In the genomic region with DNA sequence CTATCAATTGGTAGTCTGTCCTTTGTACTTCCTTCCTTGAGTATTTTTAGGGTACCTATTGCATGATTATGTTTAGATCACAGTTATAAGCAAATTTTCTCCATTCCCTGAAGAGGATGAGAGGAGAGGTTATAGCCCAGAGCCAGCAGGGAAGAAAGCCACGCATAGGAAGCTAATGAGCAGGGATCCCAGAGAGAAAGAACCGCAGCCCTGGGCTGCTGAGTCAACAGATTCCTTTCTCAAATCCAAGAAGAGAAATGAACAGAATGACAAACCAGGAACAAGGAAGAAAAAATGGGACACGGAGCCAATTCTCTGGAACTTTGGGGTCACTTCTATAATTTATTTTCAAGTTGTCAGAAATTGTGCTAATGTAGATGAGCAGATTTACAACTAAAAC, we compare ENCODE assay signal across 2 cellular contexts.
TF ChIP-seq lines count a peak whose summit lies in the region.

No MANE protein-coding gene starts in this region.

TF ChIP-seq in IMR-90, 13 proteins besides CTCF, POLR2A, EP300 and RAD21:
- TF ChIP-seq FOS (IDR thresholded peaks at IDR 0.05; ENCODE audit: low read depth, low read length) = no peak
- TF ChIP-seq, protein P1, sequence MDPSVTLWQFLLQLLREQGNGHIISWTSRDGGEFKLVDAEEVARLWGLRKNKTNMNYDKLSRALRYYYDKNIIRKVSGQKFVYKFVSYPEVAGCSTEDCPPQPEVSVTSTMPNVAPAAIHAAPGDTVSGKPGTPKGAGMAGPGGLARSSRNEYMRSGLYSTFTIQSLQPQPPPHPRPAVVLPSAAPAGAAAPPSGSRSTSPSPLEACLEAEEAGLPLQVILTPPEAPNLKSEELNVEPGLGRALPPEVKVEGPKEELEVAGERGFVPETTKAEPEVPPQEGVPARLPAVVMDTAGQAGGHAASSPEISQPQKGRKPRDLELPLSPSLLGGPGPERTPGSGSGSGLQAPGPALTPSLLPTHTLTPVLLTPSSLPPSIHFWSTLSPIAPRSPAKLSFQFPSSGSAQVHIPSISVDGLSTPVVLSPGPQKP (IDR thresholded peaks at IDR 0.05; ENCODE audit: borderline replicate concordance, low read depth, low read length) = no peak
- TF ChIP-seq MAFK (IDR thresholded peaks at IDR 0.05; ENCODE audit: low read depth, low read length) = peak; percentile 60
- no peak for TF ChIP-seq MXI1 (IDR thresholded peaks at IDR 0.05; ENCODE audit: borderline replicate concordance, low read depth, low read length)

TF ChIP-seq in K562, 482 proteins besides CTCF, POLR2A, EP300 and RAD21:
- TF ChIP-seq ARHGAP35 (IDR thresholded peaks at IDR 0.05; ENCODE audit: partially characterized antibody) (no peak), ZNF316 (IDR thresholded peaks at IDR 0.05) (0 out of 2 replicates have a peak, but pooled peaks have one; percentile 12), MCM5 (IDR thresholded peaks at IDR 0.05; ENCODE audit: low read depth) (no peak), SMARCB1 (IDR thresholded peaks at IDR 0.05; ENCODE audit: insufficient read length, low read depth) (no peak)
